Comparison of ENCODE assay signal across 8 cellular contexts in genomic region chr3:96813820-96814580, GRCh38. TPM values are rescaled to one million over a fixed set of nuclear protein-coding genes. Genes with fewer than 3 reads are reported as not detected.
DNase-seq lines count a peak whose midpoint lies in the region; ATAC-seq and TF ChIP-seq lines count a peak whose summit lies in the region.

No MANE protein-coding gene starts in this region.

- no peak for TF ChIP-seq POLR2A in Peyer's patch (IDR thresholded peaks at IDR 0.05)

- H3K27me3 Mint-ChIP-seq in stimulated activated naive CD8-positive, alpha-beta T cell treated with anti-CD3 and anti-CD28 coated beads, Interleukin-15, Interleukin-2, amounts not matched to agents 100 ng/mL and 50 ng/mL, for 24 hours: peaks cover 29% of the 10 kb centered on the region

- H3K4me3 ChIP-seq in BJ (ENCODE audit: low read depth, low read length) (peak overlapping the region; percentile 24), Peyer's patch (peak overlapping the region; percentile 22 to 54 (median 42))

- no peaks in the 10 kb centered on the region for H3K9me3 Mint-ChIP-seq in stimulated activated naive CD8-positive, alpha-beta T cell treated with anti-CD3 and anti-CD28 coated beads, Interleukin-15, Interleukin-2, amounts not matched to agents 100 ng/mL and 50 ng/mL, for 24 hours

- CTCF ChIA-PET in BJ (lab: Yijun Ruan, JAX): no interaction called here

- POLR2A ChIA-PET in BJ (lab: Charles Lee): no interaction called here

- H3K36me3 Mint-ChIP-seq in stimulated activated naive CD8-positive, alpha-beta T cell treated with anti-CD3 and anti-CD28 coated beads, Interleukin-15, Interleukin-2, amounts not matched to agents 100 ng/mL and 50 ng/mL, for 24 hours (ENCODE audit: low read depth): no peaks in the 10 kb centered on the region

- TF ChIP-seq CTCF in BJ (IDR thresholded peaks at IDR 0.05; ENCODE audit: insufficient read depth, low read depth, low read length): no peak
- TF ChIP-seq CTCF in Peyer's patch (IDR thresholded peaks at IDR 0.05): peak in 1 of 6 experiments; percentile 8

- ATAC-seq in GM18519 (IDR thresholded peaks at IDR 0.05; ENCODE audit: low FRiP score, unreplicated experiment) (peak; percentile 6), HG03103 (IDR thresholded peaks at IDR 0.05; ENCODE audit: low read depth, unreplicated experiment) (peak; percentile 9)

- H3K27me3 ChIP-seq in BJ (ENCODE audit: control insufficient read depth, insufficient read depth, low read length) (peaks cover 10% of the 10 kb centered on the region), Peyer's patch (no peaks in the 10 kb centered on the region)

- H3K4me3 Mint-ChIP-seq in stimulated activated naive CD8-positive, alpha-beta T cell treated with anti-CD3 and anti-CD28 coated beads, Interleukin-15, Interleukin-2, amounts not matched to agents 100 ng/mL and 50 ng/mL, for 24 hours: peak overlapping the region; percentile 45

- DNase-seq in BJ (ENCODE audit: low read depth) (no peak), Peyer's patch (peak in 1 of 3 donors; percentile 52), left kidney (ENCODE audit: low read depth, low spot score) (peak; percentile 87)
- no peak for DNase-seq in stimulated activated CD8-positive, alpha-beta memory T cell treated with anti-CD3 and anti-CD28 coated beads, Interleukin-4, amount 100 ng/mL, for 48 hours

- no peaks in the 10 kb centered on the region for H3K9me3 ChIP-seq in Peyer's patch

- no peak overlapping the region for H3K27ac Mint-ChIP-seq in stimulated activated naive CD8-positive, alpha-beta T cell treated with anti-CD3 and anti-CD28 coated beads, Interleukin-15, Interleukin-2, amounts not matched to agents 100 ng/mL and 50 ng/mL, for 24 hours

- H3K36me3 ChIP-seq in BJ (ENCODE audit: control insufficient read depth, insufficient read depth, low read length) (no peaks in the 10 kb centered on the region), Peyer's patch (no peaks in the 10 kb centered on the region)

- H3K4me1 Mint-ChIP-seq in stimulated activated naive CD8-positive, alpha-beta T cell treated with anti-CD3 and anti-CD28 coated beads, Interleukin-15, Interleukin-2, amounts not matched to agents 100 ng/mL and 50 ng/mL, for 24 hours (ENCODE audit: low read depth): peaks cover 16% of the 10 kb centered on the region

- peaks cover 0 to 7% (median 0%) of the 10 kb centered on the region in 4 donors for H3K4me1 ChIP-seq in Peyer's patch

- H3K27ac ChIP-seq in Peyer's patch (peak overlapping the region in 2 of 4 donors; percentile 19 to 65), cingulate gyrus (ENCODE audit: low read depth, low read length) (peak overlapping the region; percentile 75)

RNA-seq across cellular contexts. Expression of gene EPHA6, which starts 0.4 kb away (rescaled TPM):
- not detected in 2 replicates for polyA plus RNA-seq in BJ (2011; rRNA removed)
- not detected in 2 replicates for polyA minus RNA-seq in BJ (2011; rRNA and poly(A)+ RNA removed)
- 1 to 10 TPM in 3 of 4 donors, not detected in 1; 1.7 to 2.1 (median 1.9) TPM for total RNA-seq in Peyer's patch
